In genomic region chr11:117884994-117885393, GRCh38 we compare ENCODE assay signal across 14 cellular contexts. TPM values are rescaled to one million over a fixed set of nuclear protein-coding genes. Genes with fewer than 3 reads are reported as not detected.
DNase-seq lines count a peak whose midpoint lies in the region; ATAC-seq and TF ChIP-seq lines count a peak whose summit lies in the region.
"Had no signal": no experiment of that assay in that cellular context is flagged by ENCODE, and none has a peak within 500 bp of the region (broad histone marks: within the 10 kb centered on the region; RNA-seq: fewer than 3 reads in every experiment).

No MANE protein-coding gene starts in this region.

- H3K9me3 ChIP-seq in lung (ENCODE audit: control insufficient read depth in 2 of 2, insufficient read depth in 1 of 2, low read length in 1 of 2), result no peaks in the 10 kb centered on the region
- H3K9me3 ChIP-seq: thoracic aorta had no signal

- peaks cover 12% of the 10 kb centered on the region for H3K4me1 Mint-ChIP-seq in stimulated activated naive CD8-positive, alpha-beta T cell treated with anti-CD3 and anti-CD28 coated beads, Interleukin-15, Interleukin-2, amounts not matched to agents 100 ng/mL and 50 ng/mL, for 24 hours (ENCODE audit: low read depth)
- no peaks in the 10 kb centered on the region for H3K4me1 Mint-ChIP-seq in immature natural killer cell
- H3K4me1 Mint-ChIP-seq: naive thymus-derived CD8-positive, alpha-beta T cell had no signal

- ATAC-seq in lung (ENCODE audit: insufficient read depth, low FRiP score) (no peak), GM21529 (IDR thresholded peaks at IDR 0.05; ENCODE audit: unreplicated experiment) (no peak)
- ATAC-seq: naive thymus-derived CD8-positive, alpha-beta T cell had no signal

- H3K27me3 Mint-ChIP-seq in stimulated activated naive CD8-positive, alpha-beta T cell treated with anti-CD3 and anti-CD28 coated beads, Interleukin-15, Interleukin-2, amounts not matched to agents 100 ng/mL and 50 ng/mL, for 24 hours, result peaks cover 31% of the 10 kb centered on the region
- peaks cover 2 to 18% (median 7%) of the 10 kb centered on the region in 3 donors for H3K27me3 Mint-ChIP-seq in immature natural killer cell (ENCODE audit: low read depth in 3 of 3)

- no peaks in the 10 kb centered on the region for H3K36me3 Mint-ChIP-seq in stimulated activated naive CD8-positive, alpha-beta T cell treated with anti-CD3 and anti-CD28 coated beads, Interleukin-15, Interleukin-2, amounts not matched to agents 100 ng/mL and 50 ng/mL, for 24 hours (ENCODE audit: low read depth)
- H3K36me3 Mint-ChIP-seq in immature natural killer cell, result peaks cover 0 to 4% (median 0%) of the 10 kb centered on the region in 3 donors
- H3K36me3 Mint-ChIP-seq: naive thymus-derived CD8-positive, alpha-beta T cell had no signal

- TF ChIP-seq CTCF in cardiac fibroblast (IDR thresholded peaks at IDR 0.05; ENCODE audit: low read depth, low read length), result no peak
- TF ChIP-seq CTCF in lung (IDR thresholded peaks at IDR 0.05; ENCODE audit: control extremely low read depth, extremely low read depth), result no peak

- WGBS in lung, 2 donors, result 84 to 90% methylated on average over 7 of the region's 7 CpGs

- peak; percentile 48 for DNase-seq in activated effector memory CD4-positive, alpha-beta T cell treated with anti-CD3 and anti-CD28 coated beads, Interleukin-2, amount 50 U/mL, for 16 hours
- no peak for DNase-seq in activated effector memory CD4-positive, alpha-beta T cell treated with Interleukin-2 at 50 U/mL for 16 hours
- DNase-seq in cardiac fibroblast (ENCODE audit: low read depth in 2 of 2) (peak; percentile 7 to 24), lung (ENCODE audit: low spot score) (no peak), LoVo (ENCODE audit: low spot score) (no peak), immature natural killer cell (no peak)
- DNase-seq: activated naive CD4-positive, alpha-beta T cell treated with Interleukin-2 at 50 U/mL for 16 hours had no signal

- no peaks in the 10 kb centered on the region for H3K27me3 ChIP-seq in lung (ENCODE audit: control insufficient read depth, insufficient read depth)

- peaks cover 0 to 17% of the 10 kb centered on the region in 2 donors for H3K4me1 ChIP-seq in lung (ENCODE audit: control insufficient read depth in 2 of 2, insufficient read depth in 2 of 2, low read length in 2 of 2)

- H3K27ac Mint-ChIP-seq in stimulated activated naive CD8-positive, alpha-beta T cell treated with anti-CD3 and anti-CD28 coated beads, Interleukin-15, Interleukin-2, amounts not matched to agents 100 ng/mL and 50 ng/mL, for 24 hours, result peak overlapping the region; percentile 63
- no peak overlapping the region for H3K27ac Mint-ChIP-seq in immature natural killer cell

- H3K27ac ChIP-seq in lung (ENCODE audit: low read depth in 1 of 2, low read length in 1 of 2), result peak overlapping the region; percentile 37 to 39
- H3K27ac ChIP-seq: HL-60, thoracic aorta had no signal

- H3K4me3 ChIP-seq in cardiac fibroblast (replicated peaks in 1 of 2; ENCODE audit: low read depth in 2 of 2, low read length in 2 of 2), result no peak overlapping the region
- no peak overlapping the region for H3K4me3 ChIP-seq in lung
- H3K4me3 ChIP-seq: thoracic aorta had no signal

- H3K9me3 Mint-ChIP-seq in stimulated activated naive CD8-positive, alpha-beta T cell treated with anti-CD3 and anti-CD28 coated beads, Interleukin-15, Interleukin-2, amounts not matched to agents 100 ng/mL and 50 ng/mL, for 24 hours, result no peaks in the 10 kb centered on the region
- no peaks in the 10 kb centered on the region for H3K9me3 Mint-ChIP-seq in immature natural killer cell

- H3K36me3 ChIP-seq in lung (ENCODE audit: control insufficient read depth in 2 of 2, insufficient read depth in 2 of 2, low read length in 2 of 2), result no peaks in the 10 kb centered on the region
- H3K36me3 ChIP-seq: thoracic aorta had no signal

- H3K4me3 Mint-ChIP-seq in stimulated activated naive CD8-positive, alpha-beta T cell treated with anti-CD3 and anti-CD28 coated beads, Interleukin-15, Interleukin-2, amounts not matched to agents 100 ng/mL and 50 ng/mL, for 24 hours, result no peak overlapping the region
- H3K4me3 Mint-ChIP-seq in immature natural killer cell, result no peak overlapping the region
- H3K4me3 Mint-ChIP-seq: naive thymus-derived CD8-positive, alpha-beta T cell had no signal

RNA-seq across cellular contexts. Expression of gene FXYD6, which starts 8.5 kb away (rescaled TPM):
- total RNA-seq in lung, result 10 to 100 TPM; 45.7 to 70.0 TPM
- polyA plus RNA-seq in lung, result 10 to 100 TPM; 37.0 to 42.0 TPM
- polyA plus RNA-seq in immature natural killer cell, result not detected
- total RNA-seq: naive thymus-derived CD8-positive, alpha-beta T cell; NCI-H460 had no signal
- polyA plus RNA-seq: BJ; naive thymus-derived CD8-positive, alpha-beta T cell had no signal

RNA-seq across cellular contexts. Expression of gene TMPRSS13, which starts 44.2 kb away (rescaled TPM):
- 1 to 10 TPM; 9.4 TPM for total RNA-seq in lung
- polyA plus RNA-seq in lung (1 to 10 TPM; 5.8 to 9.1 TPM), immature natural killer cell (under 1 TPM in 2 of 3 donors, not detected in 1; 0.20 to 0.31 TPM)
- total RNA-seq: NCI-H460 had no signal
- polyA plus RNA-seq: BJ had no signal

Comparison
In these comparisons a context has a peak if more than half of its experiments do, and no peak if none do; other contexts are left out.
1. DNase-seq: peak in activated effector memory CD4-positive, alpha-beta T cell treated with anti-CD3 and anti-CD28 coated beads, Interleukin-2, amount 50 U/mL, for 16 hours (single experiment) and cardiac fibroblast (2 of 2); none in activated effector memory CD4-positive, alpha-beta T cell treated with Interleukin-2 at 50 U/mL for 16 hours (single experiment), lung (single experiment), LoVo (single experiment) and immature natural killer cell (0 of 3).
2. RNA of gene FXYD6, which starts 8.5 kb away (polyA plus RNA-seq): 37.0 to 42.0 TPM in lung; not detected in immature natural killer cell; every median in the first group is over 10 times any median in the second.
3. RNA of gene TMPRSS13, which starts 44.2 kb away (polyA plus RNA-seq): 5.8 to 9.1 TPM in lung; 0.20 to 0.31 TPM in immature natural killer cell; every median in the first group is over 4 times any median in the second.